In genomic region chr1:228039006-228039481, GRCh38 we compare ENCODE assay signal across 21 cellular contexts. TPM values are rescaled to one million over a fixed set of nuclear protein-coding genes. Genes with fewer than 3 reads are reported as not detected.
DNase-seq lines count a peak whose midpoint lies in the region; FAIRE-seq and TF ChIP-seq lines count a peak whose summit lies in the region.
"Had no signal": no experiment of that assay in that cellular context is flagged by ENCODE, and none has a peak within 500 bp of the region (broad histone marks: within the 10 kb centered on the region; RNA-seq: fewer than 3 reads in every experiment).

No MANE protein-coding gene starts in this region.

- TF ChIP-seq CTCF in right atrium auricular region (IDR thresholded peaks at IDR 0.05): no peak
- TF ChIP-seq CTCF in kidney (IDR thresholded peaks at IDR 0.05; ENCODE audit: borderline replicate concordance, extremely low read depth, insufficient read depth): no peak
- TF ChIP-seq CTCF in HFFc6 (IDR thresholded peaks at IDR 0.05): no peak

- POLR2A ChIA-PET in activated CD4-positive, alpha-beta memory T cell treated with anti-CD3 and anti-CD28 coated beads for 36 hours (lab: Charles Lee): no interaction called here

- H3K36me3 ChIP-seq in right atrium auricular region: no peaks in the 10 kb centered on the region
- no peaks in the 10 kb centered on the region for H3K36me3 ChIP-seq in kidney (ENCODE audit: control insufficient read depth in 1 of 2, insufficient read depth in 2 of 2, low read length in 2 of 2)

- H3K9ac ChIP-seq in kidney (ENCODE audit: low read length in 2 of 2): no peak overlapping the region

- H3K4me3 ChIP-seq in right atrium auricular region (no peak overlapping the region), kidney (ENCODE audit: low read length in 2 of 2) (no peak overlapping the region)
- H3K4me3 ChIP-seq: K562 had no signal

- FAIRE-seq in kidney (lab: Jason Lieb, UNC): no peak
- FAIRE-seq: A204.1, GM19239, K562 had no signal

- CTCF ChIA-PET in activated CD4-positive, alpha-beta memory T cell treated with anti-CD3 and anti-CD28 coated beads for 36 hours (lab: Charles Lee): no interaction called here

- no peak overlapping the region for H3K27ac Mint-ChIP-seq in HFFc6
- no peak overlapping the region for H3K27ac Mint-ChIP-seq in activated CD4-positive, alpha-beta memory T cell treated with anti-CD3 and anti-CD28 coated beads for 36 hours
- H3K27ac Mint-ChIP-seq: CD4-positive, alpha-beta memory T cell; GM23338 had no signal

- H3K4me1 ChIP-seq in right atrium auricular region (peaks cover 0 to 7% of the 10 kb centered on the region in 2 donors), kidney (ENCODE audit: control insufficient read depth in 1 of 2, insufficient read depth in 1 of 2, low read depth in 1 of 2, low read length in 2 of 2) (no peaks in the 10 kb centered on the region)

- H3K36me3 Mint-ChIP-seq in HFFc6 (ENCODE audit: low read depth): no peaks in the 10 kb centered on the region
- H3K36me3 Mint-ChIP-seq in activated CD4-positive, alpha-beta memory T cell treated with anti-CD3 and anti-CD28 coated beads for 36 hours: no peaks in the 10 kb centered on the region
- H3K36me3 Mint-ChIP-seq: CD4-positive, alpha-beta memory T cell had no signal

- H3K27ac ChIP-seq in right atrium auricular region: no peak overlapping the region
- no peak overlapping the region for H3K27ac ChIP-seq in kidney (ENCODE audit: low read depth in 2 of 2, low read length in 2 of 2)

- H3K27me3 ChIP-seq in right atrium auricular region: no peaks in the 10 kb centered on the region

- no peaks in the 10 kb centered on the region for H3K4me1 Mint-ChIP-seq in HFFc6 (ENCODE audit: low read depth)
- H3K4me1 Mint-ChIP-seq in activated CD4-positive, alpha-beta memory T cell treated with anti-CD3 and anti-CD28 coated beads for 36 hours (ENCODE audit: low read depth): peaks cover 2% of the 10 kb centered on the region

- intact Hi-C loops in cardiac septum (cut with DNase I) (no loop called here), kidney (cut with DNase I) (no loop called here), posterior vena cava (cut with DNase I) (no loop called here)
- intact Hi-C loops in activated CD4-positive, alpha-beta memory T cell treated with anti-CD3 and anti-CD28 coated beads for 36 hours (cut with micrococcal nuclease): no loop called here

- H3K9me3 Mint-ChIP-seq in HFFc6: no peaks in the 10 kb centered on the region
- H3K9me3 Mint-ChIP-seq in activated CD4-positive, alpha-beta memory T cell treated with anti-CD3 and anti-CD28 coated beads for 36 hours: no peaks in the 10 kb centered on the region

- no peak overlapping the region for H3K4me3 Mint-ChIP-seq in HFFc6
- no peak overlapping the region for H3K4me3 Mint-ChIP-seq in activated CD4-positive, alpha-beta memory T cell treated with anti-CD3 and anti-CD28 coated beads for 36 hours
- H3K4me3 Mint-ChIP-seq: GM23338 had no signal

- peaks cover 11% of the 10 kb centered on the region for H3K27me3 Mint-ChIP-seq in HFFc6 (ENCODE audit: insufficient read depth)
- peaks cover 21% of the 10 kb centered on the region for H3K27me3 Mint-ChIP-seq in activated CD4-positive, alpha-beta memory T cell treated with anti-CD3 and anti-CD28 coated beads for 36 hours

- DNase-seq in cardiac septum (ENCODE audit: low spot score): peak; percentile 62
- no peak for DNase-seq in right atrium auricular region (ENCODE audit: low spot score)
- peak; percentile 63 for DNase-seq in kidney
- peak; percentile 46 for DNase-seq in posterior vena cava (ENCODE audit: low spot score)
- DNase-seq in ureter (ENCODE audit: low spot score): peak; percentile 13
- no peak for DNase-seq in hippocampal formation (lab: John Stamatoyannopoulos, UW)
- no peak for DNase-seq in HFFc6
- no peak for DNase-seq in activated CD4-positive, alpha-beta memory T cell treated with anti-CD3 and anti-CD28 coated beads for 36 hours
- DNase-seq: CD4-positive, alpha-beta memory T cell; GF-D8; NCI-H1105; NCI-H2081 treated with DMSO at 0.1 percent for 48 hours; NCI-H446 treated with DMSO at 0.1 percent for 48 hours; NCI-H748 treated with DMSO at 0.1 percent for 48 hours; SHP77 had no signal

- H3K9me3 ChIP-seq in right atrium auricular region (no peaks in the 10 kb centered on the region), kidney (ENCODE audit: control insufficient read depth in 1 of 2, low read length in 2 of 2) (no peaks in the 10 kb centered on the region)

RNA-seq across cellular contexts. Expression of gene WNT3A, which starts 32.2 kb away (rescaled TPM):
- total RNA-seq in cardiac septum (not detected), right atrium auricular region (not detected), kidney (not detected), posterior vena cava (not detected), ureter (0.21 TPM)
- not detected for polyA plus RNA-seq in kidney (ENCODE audit: insufficient read depth, low read depth, low replicate concordance)
- total RNA-seq in HFFc6 (2021; fragmentation: NEBNext Ultra II Directional; extraction: Animal tissue kit (Norgen Biotek cat#: 25700)): not detected
- not detected for total RNA-seq in activated CD4-positive, alpha-beta memory T cell treated with anti-CD3 and anti-CD28 coated beads for 36 hours
- total RNA-seq: CD4-positive, alpha-beta memory T cell; K562; OCI-LY7 had no signal
- polyA plus RNA-seq: BJ; CD4-positive, alpha-beta memory T cell; K562 had no signal

RNA-seq across cellular contexts. Expression of gene ARF1, which starts 43.5 kb away (rescaled TPM):
- 332 TPM for total RNA-seq in cardiac septum
- total RNA-seq in right atrium auricular region: 100 to 1,000 TPM; 375 to 422 TPM
- total RNA-seq in kidney: 383 TPM
- polyA plus RNA-seq in kidney (ENCODE audit: insufficient read depth, low read depth, low replicate concordance): 398 TPM
- total RNA-seq in posterior vena cava: 100 to 1,000 TPM; 300 to 342 TPM
- 361 TPM for total RNA-seq in ureter
- total RNA-seq in HFFc6 (2021; fragmentation: NEBNext Ultra II Directional; extraction: Animal tissue kit (Norgen Biotek cat#: 25700)): 100 to 1,000 TPM; 578 to 615 (median 590) TPM
- 100 to 1,000 TPM; 346 to 355 TPM for total RNA-seq in activated CD4-positive, alpha-beta memory T cell treated with anti-CD3 and anti-CD28 coated beads for 36 hours

Comparison
In these comparisons a context has a peak if more than half of its experiments do, and no peak if none do; other contexts are left out.
1. DNase-seq: peak in cardiac septum (single experiment), kidney (single experiment), posterior vena cava (single experiment) and ureter (single experiment); none in right atrium auricular region (single experiment), hippocampal formation (0 of 2), HFFc6 (single experiment) and activated CD4-positive, alpha-beta memory T cell treated with anti-CD3 and anti-CD28 coated beads for 36 hours (single experiment).